9 cellular contexts compared by ENCODE assay signal in the genomic region with DNA sequence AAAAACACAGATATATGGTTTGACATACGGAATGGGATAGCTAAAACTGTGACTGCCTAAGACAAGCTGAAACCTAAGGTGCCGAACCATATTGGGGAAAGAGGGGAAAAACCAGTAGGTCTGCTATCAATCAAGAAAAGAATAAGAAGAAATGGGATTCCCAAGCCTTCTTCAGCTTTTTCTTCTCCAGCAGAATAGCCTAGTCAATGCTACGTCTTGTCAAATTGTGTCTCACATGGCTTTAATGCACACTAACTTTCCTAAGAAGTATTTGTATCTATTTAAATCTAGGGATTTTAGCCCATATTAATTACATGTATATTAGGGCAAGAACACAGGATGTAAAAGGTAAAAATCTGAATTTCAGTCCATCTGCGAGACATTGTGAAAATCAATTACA. TPM values are rescaled to one million over a fixed set of nuclear protein-coding genes. Genes with fewer than 3 reads are reported as not detected.
DNase-seq lines count a peak whose midpoint lies in the region; ATAC-seq and TF ChIP-seq lines count a peak whose summit lies in the region.
"Had no signal": no experiment of that assay in that cellular context is flagged by ENCODE, and none has a peak within 500 bp of the region (broad histone marks: within the 10 kb centered on the region; RNA-seq: fewer than 3 reads in every experiment).

No MANE protein-coding gene starts in this region.

- H3K36me3 Mint-ChIP-seq in T-helper 1 cell treated with Interleukin-12 subunit alpha and Interleukin-12 subunit beta and Interleukin-4 antibody, amounts not matched to agents 30 μg/mL and 1 μg/mL, for 36 hours (ENCODE audit: low read depth) = peaks cover 18% of the 10 kb centered on the region
- H3K36me3 Mint-ChIP-seq in activated naive CD8-positive, alpha-beta T cell treated with anti-CD3 and anti-CD28 coated beads, Interleukin-2, amount 50 U/mL, for 24 hours (ENCODE audit: low read depth) = peaks cover 26% of the 10 kb centered on the region

- peak overlapping the region; percentile 86 for H3K4me3 Mint-ChIP-seq in T-helper 1 cell treated with Interleukin-12 subunit alpha and Interleukin-12 subunit beta and Interleukin-4 antibody, amounts not matched to agents 30 μg/mL and 1 μg/mL, for 36 hours
- peak overlapping the region; percentile 95 for H3K4me3 Mint-ChIP-seq in activated naive CD8-positive, alpha-beta T cell treated with anti-CD3 and anti-CD28 coated beads, Interleukin-2, amount 50 U/mL, for 24 hours

- H3K4me1 Mint-ChIP-seq in T-helper 1 cell treated with Interleukin-12 subunit alpha and Interleukin-12 subunit beta and Interleukin-4 antibody, amounts not matched to agents 30 μg/mL and 1 μg/mL, for 36 hours (ENCODE audit: low read depth) = peaks cover 42% of the 10 kb centered on the region
- H3K4me1 Mint-ChIP-seq in activated naive CD8-positive, alpha-beta T cell treated with anti-CD3 and anti-CD28 coated beads, Interleukin-2, amount 50 U/mL, for 24 hours = peaks cover 60% of the 10 kb centered on the region

- DNase-seq in T-helper 1 cell (no peak), left lung (no peak), testis (no peak), HT-29 (ENCODE audit: low spot score) (no peak), SIG-M5 treated with dmso at 0.1 percent for 504 hours (lab: John Stamatoyannopoulos, UW; ENCODE audit: unreplicated experiment) (no peak), NCI-H1092 treated with DMSO at 0.1 percent for 48 hours (lab: John Stamatoyannopoulos, UW) (no peak)
- no peak for DNase-seq in activated naive CD8-positive, alpha-beta T cell treated with anti-CD3 and anti-CD28 coated beads, Interleukin-2, amount 50 U/mL, for 24 hours

- peaks cover 19% of the 10 kb centered on the region for H3K9me3 Mint-ChIP-seq in T-helper 1 cell treated with Interleukin-12 subunit alpha and Interleukin-12 subunit beta and Interleukin-4 antibody, amounts not matched to agents 30 μg/mL and 1 μg/mL, for 36 hours
- peaks cover 10% of the 10 kb centered on the region for H3K9me3 Mint-ChIP-seq in activated naive CD8-positive, alpha-beta T cell treated with anti-CD3 and anti-CD28 coated beads, Interleukin-2, amount 50 U/mL, for 24 hours

- H3K27ac Mint-ChIP-seq in T-helper 1 cell treated with Interleukin-12 subunit alpha and Interleukin-12 subunit beta and Interleukin-4 antibody, amounts not matched to agents 30 μg/mL and 1 μg/mL, for 36 hours = peak overlapping the region; percentile 98
- H3K27ac Mint-ChIP-seq in activated naive CD8-positive, alpha-beta T cell treated with anti-CD3 and anti-CD28 coated beads, Interleukin-2, amount 50 U/mL, for 24 hours = peak overlapping the region; percentile 98

- no peak for ATAC-seq in activated naive CD8-positive, alpha-beta T cell treated with anti-CD3 and anti-CD28 coated beads, Interleukin-2, amount 50 U/mL, for 24 hours
- ATAC-seq in left lung = peak; percentile 7

- peak overlapping the region; percentile 75 to 80 for H3K4me3 ChIP-seq in left lung
- peak overlapping the region; percentile 89 to 92 for H3K4me3 ChIP-seq in testis

- H3K27me3 ChIP-seq in left lung (no peaks in the 10 kb centered on the region), testis (no peaks in the 10 kb centered on the region)

- H3K9me3 ChIP-seq in left lung = peaks cover 0 to 11% of the 10 kb centered on the region in 2 donors
- no peaks in the 10 kb centered on the region for H3K9me3 ChIP-seq in testis

- no peak for TF ChIP-seq POLR2A in testis (IDR thresholded peaks at IDR 0.05)

- intact Hi-C loops in left lung (cut with DNase I) (no loop called here), testis (cut with DNase I; ENCODE audit: low total_unique reads) (no loop called here)

- WGBS in testis, 2 donors = 23 to 47% methylated on average over 4 of the region's 4 CpGs

- peaks cover 0 to 9% of the 10 kb centered on the region in 2 donors for H3K36me3 ChIP-seq in left lung
- no peaks in the 10 kb centered on the region for H3K36me3 ChIP-seq in testis (ENCODE audit: low read depth, missing control alignments)

- H3K27ac ChIP-seq in left lung (peak overlapping the region; percentile 85 to 93), testis (peak overlapping the region; percentile 83 to 90)

- no peak for TF ChIP-seq CTCF in left lung (IDR thresholded peaks at IDR 0.05)
- no peak for TF ChIP-seq CTCF in testis (IDR thresholded peaks at IDR 0.05)

- peaks cover 7 to 51% of the 10 kb centered on the region in 2 donors for H3K4me1 ChIP-seq in left lung
- peaks cover 13% of the 10 kb centered on the region for H3K4me1 ChIP-seq in testis

- no peaks in the 10 kb centered on the region for H3K27me3 Mint-ChIP-seq in T-helper 1 cell treated with Interleukin-12 subunit alpha and Interleukin-12 subunit beta and Interleukin-4 antibody, amounts not matched to agents 30 μg/mL and 1 μg/mL, for 36 hours (ENCODE audit: low read depth)
- H3K27me3 Mint-ChIP-seq in activated naive CD8-positive, alpha-beta T cell treated with anti-CD3 and anti-CD28 coated beads, Interleukin-2, amount 50 U/mL, for 24 hours = no peaks in the 10 kb centered on the region

RNA-seq across cellular contexts. Expression of gene FBXO38, which starts 0.8 kb away (rescaled TPM):
- total RNA-seq in left lung = 10 to 100 TPM; 55.4 to 72.9 TPM
- total RNA-seq in testis = 10 to 100 TPM; 57.8 to 62.4 TPM
- 41.0 TPM for polyA plus RNA-seq in testis (ENCODE audit: insufficient read depth, low read depth, low replicate concordance)
- 21.4 and 24.2 TPM in 2 replicates for total RNA-seq in HT-29 (2014; rRNA removed; shearing (Covaris generic))

RNA-seq across cellular contexts. Expression of gene SPINK9, which starts 47.6 kb away (rescaled TPM):
- total RNA-seq in left lung (not detected), testis (not detected)
- polyA plus RNA-seq in testis (ENCODE audit: insufficient read depth, low read depth, low replicate concordance) = not detected
- not detected in 2 replicates for total RNA-seq in HT-29 (2014; rRNA removed; shearing (Covaris generic))
- total RNA-seq: T-helper 2 cell treated with Interferon-gamma antibody and Interleukin-4, amounts not matched to agents 100 ng/mL and 5 ng/mL, for 36 hours had no signal
